15 cellular contexts compared by ENCODE assay signal in the genomic region with DNA sequence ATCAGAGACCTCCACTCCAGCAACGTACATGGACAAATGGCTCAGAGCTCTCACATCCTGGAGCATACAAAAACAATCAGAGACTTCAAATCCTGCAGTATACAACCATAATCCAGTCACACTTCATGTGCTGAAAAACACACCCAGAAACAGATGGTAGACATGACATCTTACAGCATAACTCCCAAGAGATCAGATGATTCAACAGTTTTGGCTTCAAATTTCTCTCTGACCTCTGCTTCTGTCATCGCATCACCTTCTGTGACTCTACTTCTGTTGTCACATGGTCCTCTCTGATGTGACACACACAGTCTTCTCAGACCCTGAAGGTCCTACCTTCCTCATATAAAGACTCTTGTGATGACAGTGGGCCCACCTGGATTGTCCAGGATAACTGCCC. TPM values are rescaled to one million over a fixed set of nuclear protein-coding genes. Genes with fewer than 3 reads are reported as not detected.
DNase-seq lines count a peak whose midpoint lies in the region; ATAC-seq and TF ChIP-seq lines count a peak whose summit lies in the region.
"Had no signal": no experiment of that assay in that cellular context is flagged by ENCODE, and none has a peak within 500 bp of the region (broad histone marks: within the 10 kb centered on the region; RNA-seq: fewer than 3 reads in every experiment).

No MANE protein-coding gene starts in this region.

- H3K4me1 Mint-ChIP-seq in activated T-cell treated with anti-CD3 and anti-CD28 coated beads, Interleukin-2, amount 50 U/mL, for 24 hours (ENCODE audit: low read depth) = peaks cover 75% of the 10 kb centered on the region
- peaks cover 60 to 81% of the 10 kb centered on the region in 2 donors for H3K4me1 Mint-ChIP-seq in natural killer cell treated with Interleukin-12 subunit alpha and Interleukin-12 subunit beta and Interleukin-15 and Interleukin-18, amount 100 ng/mL, for 72 hours (ENCODE audit: low read depth in 2 of 2)
- H3K4me1 Mint-ChIP-seq in HFFc6 (ENCODE audit: low read depth) = peaks cover 22% of the 10 kb centered on the region

- H3K36me3 ChIP-seq in stomach = no peaks in the 10 kb centered on the region
- H3K36me3 ChIP-seq: upper lobe of right lung had no signal

- no peaks in the 10 kb centered on the region for H3K27me3 ChIP-seq in stomach
- H3K27me3 ChIP-seq: upper lobe of right lung had no signal

- WGBS in stomach, 5 donors = 50 to 72% (median 64%) methylated on average over 2 of the region's 2 CpGs

- no peak overlapping the region for H3K27ac ChIP-seq in stomach
- H3K27ac ChIP-seq: epithelial cell of prostate, upper lobe of right lung had no signal

- no peak for TF ChIP-seq POLR2A in stomach (IDR thresholded peaks at IDR 0.05)

- no peak overlapping the region for H3K4me3 Mint-ChIP-seq in activated T-cell treated with anti-CD3 and anti-CD28 coated beads, Interleukin-2, amount 50 U/mL, for 24 hours
- peak overlapping the region; percentile 73 for H3K4me3 Mint-ChIP-seq in natural killer cell treated with Interleukin-12 subunit alpha and Interleukin-12 subunit beta and Interleukin-15 and Interleukin-18, amount 100 ng/mL, for 72 hours
- H3K4me3 Mint-ChIP-seq in HFFc6 = no peak overlapping the region

- no peak for DNase-seq in activated T-cell treated with anti-CD3 and anti-CD28 coated beads, Interleukin-2, amount 50 U/mL, for 24 hours
- DNase-seq in activated T-cell treated with anti-CD3 and anti-CD28 coated beads, Interleukin-2, amount 50 U/mL, for 48 hours = no peak
- peak; percentile 25 for DNase-seq in NCI-H524 treated with DMSO at 0.1 percent for 48 hours (lab: John Stamatoyannopoulos, UW)
- DNase-seq in cardiac fibroblast (ENCODE audit: low read depth in 2 of 2) = peak; percentile 26 to 83
- DNase-seq in natural killer cell treated with Interleukin-12 subunit alpha and Interleukin-12 subunit beta and Interleukin-15 and Interleukin-18, amount 100 ng/mL, for 72 hours (ENCODE audit: low spot score) = no peak
- no peak for DNase-seq in HFFc6
- DNase-seq in stomach = no peak
- DNase-seq: aorta, NCI-H1092, NCI-H510A, SIG-M5, upper lobe of right lung had no signal

- H3K9me3 Mint-ChIP-seq in activated T-cell treated with anti-CD3 and anti-CD28 coated beads, Interleukin-2, amount 50 U/mL, for 24 hours = no peaks in the 10 kb centered on the region
- H3K9me3 Mint-ChIP-seq in natural killer cell treated with Interleukin-12 subunit alpha and Interleukin-12 subunit beta and Interleukin-15 and Interleukin-18, amount 100 ng/mL, for 72 hours = no peaks in the 10 kb centered on the region
- H3K9me3 Mint-ChIP-seq in HFFc6 = no peaks in the 10 kb centered on the region

- TF ChIP-seq EP300 in stomach (IDR thresholded peaks at IDR 0.05) = no peak

- peaks cover 2% of the 10 kb centered on the region for H3K36me3 Mint-ChIP-seq in activated T-cell treated with anti-CD3 and anti-CD28 coated beads, Interleukin-2, amount 50 U/mL, for 24 hours (ENCODE audit: low read depth)
- H3K36me3 Mint-ChIP-seq in natural killer cell treated with Interleukin-12 subunit alpha and Interleukin-12 subunit beta and Interleukin-15 and Interleukin-18, amount 100 ng/mL, for 72 hours = peaks cover 4% of the 10 kb centered on the region
- no peaks in the 10 kb centered on the region for H3K36me3 Mint-ChIP-seq in HFFc6 (ENCODE audit: low read depth)

- ATAC-seq in natural killer cell treated with Interleukin-12 subunit alpha and Interleukin-12 subunit beta and Interleukin-15 and Interleukin-18, amount 100 ng/mL, for 72 hours = no peak
- ATAC-seq in HG02763 (IDR thresholded peaks at IDR 0.05; ENCODE audit: unreplicated experiment) = no peak
- ATAC-seq: upper lobe of right lung had no signal

- H3K4me1 ChIP-seq in stomach = no peaks in the 10 kb centered on the region
- H3K4me1 ChIP-seq: upper lobe of right lung had no signal

- no peaks in the 10 kb centered on the region for H3K9me3 ChIP-seq in stomach
- H3K9me3 ChIP-seq: upper lobe of right lung had no signal

- H3K27ac Mint-ChIP-seq in activated T-cell treated with anti-CD3 and anti-CD28 coated beads, Interleukin-2, amount 50 U/mL, for 24 hours = peak overlapping the region; percentile 10
- H3K27ac Mint-ChIP-seq in natural killer cell treated with Interleukin-12 subunit alpha and Interleukin-12 subunit beta and Interleukin-15 and Interleukin-18, amount 100 ng/mL, for 72 hours = peak overlapping the region; percentile 75 to 84
- no peak overlapping the region for H3K27ac Mint-ChIP-seq in HFFc6

- TF ChIP-seq CTCF in cardiac fibroblast (IDR thresholded peaks at IDR 0.05; ENCODE audit: low read depth, low read length) (no peak), HFFc6 (IDR thresholded peaks at IDR 0.05) (no peak), stomach (IDR thresholded peaks at IDR 0.05) (no peak)

- H3K27me3 Mint-ChIP-seq in activated T-cell treated with anti-CD3 and anti-CD28 coated beads, Interleukin-2, amount 50 U/mL, for 24 hours = peaks cover 33% of the 10 kb centered on the region
- peaks cover 0 to 10% of the 10 kb centered on the region in 2 donors for H3K27me3 Mint-ChIP-seq in natural killer cell treated with Interleukin-12 subunit alpha and Interleukin-12 subunit beta and Interleukin-15 and Interleukin-18, amount 100 ng/mL, for 72 hours
- H3K27me3 Mint-ChIP-seq in HFFc6 (ENCODE audit: insufficient read depth) = peaks cover 11% of the 10 kb centered on the region

- H3K4me3 ChIP-seq in cardiac fibroblast (replicated peaks in 1 of 2; ENCODE audit: low read depth in 2 of 2, low read length in 2 of 2) (no peak overlapping the region), stomach (no peak overlapping the region)
- H3K4me3 ChIP-seq: upper lobe of right lung had no signal

- intact Hi-C loops in stomach (cut with DNase I; ENCODE audit: low total_unique reads) = no loop called here

RNA-seq across cellular contexts. Expression of a gene that starts 18.5 kb away (rescaled TPM):
- total RNA-seq in natural killer cell treated with Interleukin-12 subunit alpha and Interleukin-12 subunit beta and Interleukin-15 and Interleukin-18, amount 100 ng/mL, for 72 hours = 10 to 100 TPM; 19.2 to 33.8 TPM
- 10 to 100 TPM in 4 of 6 experiments, 1 to 10 TPM in 2; 6.9 to 12.0 (median 11.4) TPM for total RNA-seq in HFFc6 (2021; fragmentation: NEBNext Ultra II Directional; extraction: Animal tissue kit (Norgen Biotek cat#: 25700))
- 1 to 10 TPM; 1.8 to 5.5 (median 4.5) TPM for total RNA-seq in stomach
- polyA plus RNA-seq in stomach = 1 to 10 TPM; 3.4 to 4.7 (median 3.7) TPM

RNA-seq across cellular contexts. Expression of a gene that starts 31.5 kb away (rescaled TPM):
- total RNA-seq in natural killer cell treated with Interleukin-12 subunit alpha and Interleukin-12 subunit beta and Interleukin-15 and Interleukin-18, amount 100 ng/mL, for 72 hours = 100 to 1,000 TPM in 1 of 2 donors, 10 to 100 TPM in 1; 98.7 to 109 TPM
- under 1 TPM in 1 of 6 experiments, not detected in 5; 0.69 TPM for total RNA-seq in HFFc6 (2021; fragmentation: NEBNext Ultra II Directional; extraction: Animal tissue kit (Norgen Biotek cat#: 25700))
- total RNA-seq in stomach = 1 to 10 TPM; 2.3 to 8.4 (median 4.1) TPM
- 1 to 10 TPM; 3.7 to 6.2 (median 4.9) TPM for polyA plus RNA-seq in stomach

RNA-seq across cellular contexts. Expression of a gene that starts 46.5 kb away (rescaled TPM):
- not detected for total RNA-seq in natural killer cell treated with Interleukin-12 subunit alpha and Interleukin-12 subunit beta and Interleukin-15 and Interleukin-18, amount 100 ng/mL, for 72 hours
- total RNA-seq in HFFc6 (2021; fragmentation: NEBNext Ultra II Directional; extraction: Animal tissue kit (Norgen Biotek cat#: 25700)) = not detected
- not detected for total RNA-seq in stomach
- 1 to 10 TPM; 1.7 to 2.1 (median 1.7) TPM for polyA plus RNA-seq in stomach
- total RNA-seq: aorta, skeletal muscle tissue had no signal

Comparison
In these comparisons a context has a peak if more than half of its experiments do, and no peak if none do; other contexts are left out.
1. DNase-seq: peak in NCI-H524 treated with DMSO at 0.1 percent for 48 hours (single experiment) and cardiac fibroblast (2 of 2); none in activated T-cell treated with anti-CD3 and anti-CD28 coated beads, Interleukin-2, amount 50 U/mL, for 24 hours (single experiment), activated T-cell treated with anti-CD3 and anti-CD28 coated beads, Interleukin-2, amount 50 U/mL, for 48 hours (0 of 2), natural killer cell treated with Interleukin-12 subunit alpha and Interleukin-12 subunit beta and Interleukin-15 and Interleukin-18, amount 100 ng/mL, for 72 hours (single experiment), HFFc6 (single experiment) and stomach (single experiment).
2. RNA of a gene that starts 31.5 kb away (total RNA-seq): 98.7 to 109 TPM in natural killer cell treated with Interleukin-12 subunit alpha and Interleukin-12 subunit beta and Interleukin-15 and Interleukin-18, amount 100 ng/mL, for 72 hours; 2.3 to 8.4 TPM in stomach and 0.69 TPM in HFFc6; every median in the first group is over 10 times any median in the second.